Comparison of ENCODE assay signal across 8 cellular contexts in genomic region chr19:57320180-57321084, GRCh38. TPM values are rescaled to one million over a fixed set of nuclear protein-coding genes. Genes with fewer than 3 reads are reported as not detected.
DNase-seq lines count a peak whose midpoint lies in the region; ATAC-seq and TF ChIP-seq lines count a peak whose summit lies in the region.

TSS of gene ZNF543 (plus strand) at chr19:57320472. CDS start at chr19:57320854, 382 bp downstream.

- H3K27ac Mint-ChIP-seq in nephron, result peak within 1 kb of the TSS; percentile 85 to 98 (median 96)

- H3K36me3 ChIP-seq in ES-I3 (ENCODE audit: insufficient read depth, low read length) (peaks cover 6% of the 10 kb centered on the region; the same call in 1 of the 2 replicates), H7 (replicated peaks; ENCODE audit: control insufficient read depth, insufficient read depth, low read length) (peaks cover 6% of the 10 kb centered on the region)

- peak within 1 kb of the TSS; percentile 91 to 98 (median 97) for H3K4me3 Mint-ChIP-seq in nephron

- H3K27me3 ChIP-seq in H7 (ENCODE audit: control insufficient read depth, insufficient read depth, low read length), result peaks cover 3% of the 10 kb centered on the region; the same call in 1 of the 2 replicates

- no peak for TF ChIP-seq CTCF in nephron (IDR thresholded peaks at IDR 0.05; ENCODE audit: unreplicated experiment in 3 of 3)

- H3K4me1 Mint-ChIP-seq in nephron, result peaks cover 25% of the 10 kb centered on the region

- H3K4me3 ChIP-seq in H7 (ENCODE audit: insufficient read depth, low read depth, low read length), result peak within 1 kb of the TSS; percentile 89

- no peaks in the 10 kb centered on the region for H3K9me3 ChIP-seq in ES-I3 (ENCODE audit: control insufficient read depth, insufficient read depth, low read length)

- no peaks in the 10 kb centered on the region for H3K9me3 Mint-ChIP-seq in nephron

- peak; percentile 100 for ATAC-seq in stimulated activated naive CD8-positive, alpha-beta T cell treated with anti-CD3 and anti-CD28 coated beads, Interleukin-15, Interleukin-2, amounts not matched to agents 100 U/mL and 50 U/mL, for 24 hours

- TF ChIP-seq POLR2A in Raji (IDR thresholded peaks at IDR 0.05; ENCODE audit: insufficient read depth, low read depth, low read length), result peak; percentile 77

- DNase-seq in H7 (peak; percentile 96), M059J (ENCODE audit: low read depth) (peak; percentile 96), fibroblast of the conjunctiva (ENCODE audit: low read depth) (peak; percentile 88)
- peak; percentile 97 for DNase-seq in activated effector memory CD4-positive, alpha-beta T cell treated with anti-CD3 and anti-CD28 coated beads, Interleukin-2, amount 50 U/mL, for 16 hours
- DNase-seq in stimulated activated naive CD8-positive, alpha-beta T cell treated with anti-CD3 and anti-CD28 coated beads, Interleukin-15, Interleukin-2, amounts not matched to agents 100 U/mL and 50 U/mL, for 24 hours, result peak; percentile 95

- H3K4me1 ChIP-seq in ES-I3 (ENCODE audit: insufficient read depth, low read length), result no peaks in the 10 kb centered on the region

- H3K36me3 Mint-ChIP-seq in nephron (ENCODE audit: low read depth), result peaks cover 20% of the 10 kb centered on the region

- peaks cover 28% of the 10 kb centered on the region for H3K27me3 Mint-ChIP-seq in nephron (ENCODE audit: low read depth)

- H3K9ac ChIP-seq in ES-I3 (ENCODE audit: low read depth, low read length), result peak within 1 kb of the TSS; percentile 84

RNA-seq across cellular contexts. Expression of gene ZNF543, which starts in this region (rescaled TPM):
- total RNA-seq in H7 (2014; rRNA removed; shearing (Covaris generic)), result 12.7 and 16.4 TPM in 2 replicates
- 7.5 and 8.4 TPM in 2 replicates for total RNA-seq in M059J (2014; rRNA removed; shearing (Covaris generic))

Comparison
In these comparisons a context has a peak if more than half of its experiments do, and no peak if none do; other contexts are left out.
1. Peak in every context shown above with its lines: DNase-seq, ATAC-seq and H3K4me3 ChIP-seq.